In genomic region chr13:42039946-42040729, GRCh38 we compare ENCODE assay signal across 8 cellular contexts. TPM values are rescaled to one million over a fixed set of nuclear protein-coding genes. Genes with fewer than 3 reads are reported as not detected.
A peak's percentile ranks its signal among the peaks of the same experiment; 100 is the strongest.
DNase-seq lines count a peak whose midpoint lies in the region; ATAC-seq and TF ChIP-seq lines count a peak whose summit lies in the region.

No MANE protein-coding gene starts in this region.

- H3K4me2 ChIP-seq in GM23338 = peak overlapping the region; percentile 98
- H3K4me2 ChIP-seq in SK-N-SH = peak overlapping the region; percentile 67
- H3K4me2 ChIP-seq in parathyroid adenoma (ENCODE audit: low read length) = peak overlapping the region; percentile 64

- peak; percentile 62 for DNase-seq in G401 (ENCODE audit: low spot score)
- peak; percentile 77 for DNase-seq in GM23338 (ENCODE audit: low spot score)
- peak; percentile 63 to 71 for DNase-seq in Kasumi-1 (lab: John Stamatoyannopoulos, UW)
- peak; percentile 99 for DNase-seq in SK-N-SH
- peak; percentile 82 for DNase-seq in activated naive CD8-positive, alpha-beta T cell treated with anti-CD3 and anti-CD28 coated beads for 36 hours
- peak; percentile 95 for DNase-seq in Right ventricle myocardium superior
- DNase-seq in tibial artery = peak; percentile 90 to 96

- H3K27ac ChIP-seq in GM23338 (ENCODE audit: low read depth) (peak overlapping the region; percentile 66; the same call in 1 of the 2 replicates), SK-N-SH (ENCODE audit: low read depth in 2 of 2, low read length in 1 of 2) (peak overlapping the region; percentile 78 to 84), parathyroid adenoma (peak overlapping the region; percentile 88), tibial artery (peak overlapping the region; percentile 95 to 98)

- H3K4me3 ChIP-seq in GM23338 (peak overlapping the region; percentile 87), SK-N-SH (ENCODE audit: low read depth in 2 of 2, low read length in 1 of 2) (peak overlapping the region; percentile 67 to 79), parathyroid adenoma (ENCODE audit: low read depth, low read length) (peak overlapping the region; percentile 76), tibial artery (peak overlapping the region; percentile 81 to 88)

- peak; percentile 18; the same call in 1 of the 2 replicates for TF ChIP-seq RAD21 in SK-N-SH (IDR thresholded peaks at IDR 0.05; ENCODE audit: low read length)

- H3K9me3 ChIP-seq in SK-N-SH (no peaks in the 10 kb centered on the region; the same call in 1 of the 2 replicates), parathyroid adenoma (ENCODE audit: control insufficient read depth, low read length) (no peaks in the 10 kb centered on the region), tibial artery (no peaks in the 10 kb centered on the region)

- H3K4me1 Mint-ChIP-seq in GM23338 = peaks cover 19% of the 10 kb centered on the region
- peaks cover 20% of the 10 kb centered on the region for H3K4me1 Mint-ChIP-seq in activated naive CD8-positive, alpha-beta T cell treated with anti-CD3 and anti-CD28 coated beads for 36 hours

- H3K27me3 Mint-ChIP-seq in GM23338 (ENCODE audit: insufficient read depth, low read depth, poor library complexity) = peaks cover 34% of the 10 kb centered on the region
- H3K27me3 Mint-ChIP-seq in activated naive CD8-positive, alpha-beta T cell treated with anti-CD3 and anti-CD28 coated beads for 36 hours = no peaks in the 10 kb centered on the region

- H2AFZ ChIP-seq in GM23338 (peak overlapping the region; percentile 96), SK-N-SH (ENCODE audit: low read depth) (peak overlapping the region; percentile 77), parathyroid adenoma (peak overlapping the region; percentile 91)

- H3K79me2 ChIP-seq in GM23338 (replicated peaks; ENCODE audit: insufficient read depth) (peaks cover 16% of the 10 kb centered on the region), SK-N-SH (ENCODE audit: insufficient read depth) (peaks cover 33% of the 10 kb centered on the region), parathyroid adenoma (no peaks in the 10 kb centered on the region)

- no peak for TF ChIP-seq EP300 in SK-N-SH (IDR thresholded peaks at IDR 0.05; ENCODE audit: borderline replicate concordance in 1 of 2, low read depth in 1 of 2, low read length in 1 of 2)

- H3K9me2 ChIP-seq in GM23338 (ENCODE audit: insufficient read depth) (no peaks in the 10 kb centered on the region), SK-N-SH (no peaks in the 10 kb centered on the region)

- POLR2A ChIA-PET in SK-N-SH (lab: Yijun Ruan, JAX) = interaction anchor here (0.6 kb wide), 1 partner anchor 77 kb away, joined by 4 read pairs; no protein-coding TSS in a partner anchor

- in situ Hi-C loops in G401 (cut with HindIII; ENCODE audit: low sequenced_read_pairs) = no loop called here

- H3K36me3 Mint-ChIP-seq in GM23338 (ENCODE audit: low read depth) = peaks cover 6% of the 10 kb centered on the region
- peaks cover 15% of the 10 kb centered on the region for H3K36me3 Mint-ChIP-seq in activated naive CD8-positive, alpha-beta T cell treated with anti-CD3 and anti-CD28 coated beads for 36 hours

- H3F3A ChIP-seq in GM23338 (replicated peaks; ENCODE audit: low read depth) (peaks cover 19% of the 10 kb centered on the region), SK-N-SH (replicated peaks; ENCODE audit: insufficient read depth) (peaks cover 32% of the 10 kb centered on the region)

- ATAC-seq in GM23338 (peak; percentile 64), Right ventricle myocardium superior (ENCODE audit: poor library complexity) (peak; percentile 96)

- TF ChIP-seq CTCF in GM23338 (conservative IDR thresholded peaks at IDR 0.05; ENCODE audit: low read depth in 2 of 2) (no peak), SK-N-SH (IDR thresholded peaks at IDR 0.05) (no peak), parathyroid adenoma (IDR thresholded peaks at IDR 0.05) (no peak), tibial artery (IDR thresholded peaks at IDR 0.05) (no peak)

- intact Hi-C loops in Right ventricle myocardium superior (cut with DNase I) = no loop called here
- intact Hi-C loops in tibial artery (cut with DNase I; ENCODE audit: low total_unique reads) = loop anchor here (5.0 to 10.0 kb wide), 2 partner anchors 78 to 375 kb away; partner anchors contain the start of gene VWA8

- H3K9ac ChIP-seq in SK-N-SH (peak overlapping the region; percentile 69; the same call in 1 of the 2 replicates), parathyroid adenoma (peak overlapping the region; percentile 46)

- H3K4me1 ChIP-seq in GM23338 (ENCODE audit: insufficient read depth) (peaks cover 14% of the 10 kb centered on the region), SK-N-SH (ENCODE audit: control insufficient read depth in 1 of 2, insufficient read depth in 2 of 2, low read depth in 1 of 2, low read length in 1 of 2) (peaks cover 4 to 11% of the 10 kb centered on the region in 2 experiments; a peak in 2 of 4 replicates), parathyroid adenoma (no peaks in the 10 kb centered on the region), tibial artery (peaks cover 0 to 16% (median 2%) of the 10 kb centered on the region in 4 donors)

- CTCF ChIA-PET in SK-N-SH (lab: Yijun Ruan, JAX) = interaction anchor here (3.9 kb wide), 1 partner anchor 372 kb away, joined by 17 read pairs; no protein-coding TSS in a partner anchor

- H3K27me3 ChIP-seq in GM23338 (ENCODE audit: insufficient read depth) (peaks cover 78% of the 10 kb centered on the region), SK-N-SH (ENCODE audit: insufficient read depth) (no peaks in the 10 kb centered on the region), parathyroid adenoma (ENCODE audit: control insufficient read depth, insufficient read depth, low read length) (no peaks in the 10 kb centered on the region), tibial artery (no peaks in the 10 kb centered on the region)

- peaks cover 10% of the 10 kb centered on the region for H4K20me1 ChIP-seq in GM23338 (replicated peaks; ENCODE audit: insufficient read depth)
- no peaks in the 10 kb centered on the region; the same call in 1 of the 2 replicates for H4K20me1 ChIP-seq in SK-N-SH (ENCODE audit: insufficient read depth)

- peak overlapping the region; percentile 73 for H3K4me3 Mint-ChIP-seq in GM23338
- H3K4me3 Mint-ChIP-seq in activated naive CD8-positive, alpha-beta T cell treated with anti-CD3 and anti-CD28 coated beads for 36 hours = peak overlapping the region; percentile 80

- peaks cover 10% of the 10 kb centered on the region for H3K9me3 Mint-ChIP-seq in GM23338
- peaks cover 9% of the 10 kb centered on the region for H3K9me3 Mint-ChIP-seq in activated naive CD8-positive, alpha-beta T cell treated with anti-CD3 and anti-CD28 coated beads for 36 hours

- no peak overlapping the region for H3K27ac Mint-ChIP-seq in GM23338
- H3K27ac Mint-ChIP-seq in activated naive CD8-positive, alpha-beta T cell treated with anti-CD3 and anti-CD28 coated beads for 36 hours = peak overlapping the region; percentile 69

- 1% methylated on average over 18 of the region's 91 CpGs for WGBS in SK-N-SH (ENCODE audit: low lambda C conversion rate)

- H3K36me3 ChIP-seq in GM23338 (ENCODE audit: insufficient read depth) (0 out of 2 replicates have a peak, but pooled peaks cover 4% of the 10 kb centered on the region), SK-N-SH (replicated peaks in 1 of 2; ENCODE audit: control insufficient read depth in 1 of 2, insufficient read depth in 2 of 2, low read length in 1 of 2) (no peaks in the 10 kb centered on the region), parathyroid adenoma (ENCODE audit: control insufficient read depth, insufficient read depth, low read length) (no peaks in the 10 kb centered on the region), tibial artery (no peaks in the 10 kb centered on the region)

TF ChIP-seq in GM23338, 12 proteins besides CTCF, POLR2A, EP300 and RAD21:
- no peak for TF ChIP-seq ZNF331 (CRISPR knock-in tag; IDR thresholded peaks at IDR 0.05; ENCODE audit: low read depth)
- peak; percentile 31 for TF ChIP-seq EZH2 (IDR thresholded peaks at IDR 0.05; ENCODE audit: low read depth, unreplicated experiment)
- no peak for TF ChIP-seq NANOG (IDR thresholded peaks at IDR 0.05; ENCODE audit: borderline replicate concordance)

TF ChIP-seq in SK-N-SH, 30 proteins besides CTCF, POLR2A, EP300 and RAD21 (continues in another document):
- TF ChIP-seq USF2 (IDR thresholded peaks at IDR 0.05; ENCODE audit: borderline replicate concordance, low read depth, low read length) (no peak), NRF1 (IDR thresholded peaks at IDR 0.05; ENCODE audit: low read depth, low read length) (peak; percentile 33; the same call in 1 of the 2 replicates), MAX (IDR thresholded peaks at IDR 0.05; ENCODE audit: low read depth) (peak; percentile 60), JUND (IDR thresholded peaks at IDR 0.05) (0 out of 2 replicates have a peak, but pooled peaks have one; percentile 22), RXRA (IDR thresholded peaks at IDR 0.05; ENCODE audit: borderline replicate concordance, low read depth) (no peak), TAF1 (IDR thresholded peaks at IDR 0.05; ENCODE audit: borderline replicate concordance, low read depth, low read length) (peak; percentile 59; the same call in 1 of the 2 replicates), NFIC (IDR thresholded peaks at IDR 0.05; ENCODE audit: borderline replicate concordance) (no peak; the same call in 1 of the 2 replicates)

RNA-seq across cellular contexts. Expression of gene DGKH, which starts 8.3 kb away (rescaled TPM):
- total RNA-seq in G401 (2014; rRNA removed; shearing (Covaris generic)) = 1.8 and 2.3 TPM in 2 replicates
- 6.6 and 7.5 TPM in 2 replicates for total RNA-seq in GM23338 (2014; rRNA removed; shearing (Covaris generic))
- 1.4 and 2.1 TPM in 2 replicates for polyA plus RNA-seq in GM23338 (2016; fragmentation: Nextera tagmentation; extraction: Ambion mirVana)
- 2.5 and 3.2 TPM in 2 replicates for polyA plus RNA-seq in SK-N-SH (2012; rRNA removed)
- 3.8 and 4.3 TPM in 2 replicates for polyA plus RNA-seq in SK-N-SH (2012; cell fraction: cytosol; rRNA removed)
- polyA plus RNA-seq in SK-N-SH (2012; cell fraction: nucleus; rRNA removed) = 4.0 and 8.9 TPM in 2 replicates
- 10 to 100 TPM; 11.7 to 12.2 TPM for total RNA-seq in activated naive CD8-positive, alpha-beta T cell treated with anti-CD3 and anti-CD28 coated beads for 36 hours
- 4.2 TPM for total RNA-seq in Right ventricle myocardium superior

Comparison
In these comparisons a context has a peak if more than half of its experiments do, and no peak if none do; other contexts are left out.
1. Peak in every context shown above with its lines: DNase-seq, ATAC-seq, H3K4me3 ChIP-seq and H3K27ac ChIP-seq.